20 cellular contexts compared by ENCODE assay signal in the genomic region with DNA sequence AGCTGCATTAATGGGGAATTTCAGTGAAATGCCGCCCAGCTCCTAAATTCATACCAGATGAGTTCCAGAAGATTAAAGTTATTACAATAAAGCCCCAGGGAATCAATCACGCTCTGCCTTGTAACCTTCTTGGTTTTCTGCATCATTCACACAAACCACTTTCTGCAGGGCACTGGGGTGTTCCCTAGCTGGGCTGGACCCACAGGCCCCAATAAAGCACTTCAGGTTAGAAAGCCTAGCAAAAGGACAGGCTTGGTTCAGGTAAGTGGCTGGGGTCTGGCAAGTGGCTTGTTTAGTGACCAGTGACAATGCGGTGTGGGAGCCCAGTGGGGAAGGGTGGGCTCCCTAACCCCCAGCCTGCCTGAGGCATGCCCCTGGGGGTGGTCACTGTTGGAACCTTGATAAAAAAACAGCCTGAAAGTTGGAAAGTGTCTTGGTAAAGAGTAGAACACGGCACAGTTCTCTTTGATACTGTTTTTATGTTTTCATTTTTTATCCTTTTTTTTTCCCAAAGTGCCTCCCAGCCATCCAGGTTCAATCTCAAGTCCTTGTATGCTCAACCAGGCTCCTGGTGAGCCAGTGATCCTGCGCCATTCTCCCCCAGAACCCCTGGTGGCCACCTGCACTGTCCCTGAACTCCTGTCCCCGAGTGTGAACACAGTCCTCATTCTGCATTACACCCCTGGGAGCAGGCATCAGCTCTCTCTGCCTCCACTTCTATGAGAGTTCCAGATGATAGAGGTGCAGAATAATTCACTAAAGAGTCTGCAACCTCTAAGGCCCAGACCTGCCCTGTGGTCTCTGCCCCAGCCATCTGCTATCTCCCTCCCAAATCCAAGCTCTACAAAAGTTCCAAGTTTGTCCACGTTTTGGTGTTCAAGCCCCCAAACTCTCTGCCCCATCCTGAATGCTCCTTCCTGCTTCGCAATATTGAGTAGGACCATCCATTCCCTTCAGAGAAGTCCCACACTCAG. TPM values are rescaled to one million over a fixed set of nuclear protein-coding genes. Genes with fewer than 3 reads are reported as not detected.
DNase-seq lines count a peak whose midpoint lies in the region; ATAC-seq and TF ChIP-seq lines count a peak whose summit lies in the region.
"Had no signal": no experiment of that assay in that cellular context is flagged by ENCODE, and none has a peak within 500 bp of the region (broad histone marks: within the 10 kb centered on the region; RNA-seq: fewer than 3 reads in every experiment).

No MANE protein-coding gene starts in this region.

- intact Hi-C loops in MCF 10A (cut with micrococcal nuclease) = no loop called here

- H3K9me3 Mint-ChIP-seq in MCF 10A (ENCODE audit: unreplicated experiment) = no peaks in the 10 kb centered on the region
- H3K9me3 Mint-ChIP-seq: CD4-positive, alpha-beta T cell had no signal

- H3K27me3 Mint-ChIP-seq in MCF 10A (ENCODE audit: insufficient read depth, unreplicated experiment) = peaks cover 20% of the 10 kb centered on the region

- ATAC-seq in HG03095 (IDR thresholded peaks at IDR 0.05; ENCODE audit: unreplicated experiment) (no peak), GM21528 (IDR thresholded peaks at IDR 0.05; ENCODE audit: low FRiP score, unreplicated experiment) (no peak)
- ATAC-seq: activated CD4-positive, alpha-beta T cell treated with anti-CD3 and anti-CD28 coated beads for 36 hours had no signal

- TF ChIP-seq CTCF in MCF 10A (IDR thresholded peaks at IDR 0.05; ENCODE audit: unreplicated experiment) = no peak

- no peaks in the 10 kb centered on the region for H3K4me1 Mint-ChIP-seq in MCF 10A (ENCODE audit: insufficient read depth, unreplicated experiment)
- H3K4me1 Mint-ChIP-seq: activated CD4-positive, alpha-beta T cell treated with anti-CD3 and anti-CD28 coated beads for 36 hours had no signal

- BruUV-seq in MCF 10A (replicated peaks; lab: Mats Ljungman, UMichigan) = no TSS peak

- POLR2A ChIA-PET in MCF 10A (lab: Yijun Ruan, JAX) = interaction anchor here (0.8 kb wide), 1 partner anchor 673 kb away, joined by 3 read pairs; no protein-coding TSS in a partner anchor

- H3K27ac Mint-ChIP-seq in MCF 10A (ENCODE audit: low read depth, unreplicated experiment) = no peak overlapping the region
- H3K27ac Mint-ChIP-seq: activated CD4-positive, alpha-beta T cell treated with anti-CD3 and anti-CD28 coated beads for 36 hours; CD4-positive, alpha-beta T cell had no signal

- H3K4me3 Mint-ChIP-seq in MCF 10A (ENCODE audit: unreplicated experiment) = no peak overlapping the region
- H3K4me3 Mint-ChIP-seq: activated CD4-positive, alpha-beta T cell treated with anti-CD3 and anti-CD28 coated beads for 36 hours; CD4-positive, alpha-beta T cell had no signal

- DNase-seq in activated effector memory CD4-positive, alpha-beta T cell treated with anti-CD3 and anti-CD28 coated beads, Interleukin-2, amount 50 U/mL, for 16 hours = peak; percentile 13
- DNase-seq in activated effector memory CD4-positive, alpha-beta T cell treated with Interleukin-2 at 50 U/mL for 16 hours = no peak
- DNase-seq in M059J (ENCODE audit: low read depth) = peak; percentile 71
- peak; percentile 51 for DNase-seq in fibroblast of the conjunctiva (ENCODE audit: low read depth)
- DNase-seq in stromal cell of bone marrow (ENCODE audit: low read depth) = peak; percentile 28
- DNase-seq in MCF 10A (ENCODE audit: unreplicated experiment) = no peak
- DNase-seq: activated CD4-positive, alpha-beta T cell treated with anti-CD3 and anti-CD28 coated beads for 36 hours; activated gamma-delta T cell; amygdala; CD4-positive, alpha-beta T cell; central memory CD4-positive, alpha-beta T cell; DMS153; effector CD8-positive, alpha-beta T cell; NCI-H2081; stomach; uterus had no signal

- no peaks in the 10 kb centered on the region for H3K36me3 Mint-ChIP-seq in MCF 10A (ENCODE audit: insufficient read depth, unreplicated experiment)

- CTCF ChIA-PET in MCF 10A (lab: Yijun Ruan, JAX) = no interaction called here

RNA-seq across cellular contexts. Expression of a gene that starts 14.9 kb away (rescaled TPM):
- 0.81 and 0.96 TPM in 2 replicates for total RNA-seq in M059J (2014; rRNA removed; shearing (Covaris generic))
- total RNA-seq in MCF 10A (2022) = not detected in 2 replicates
- total RNA-seq: A172; activated CD4-positive, alpha-beta T cell treated with anti-CD3 and anti-CD28 coated beads for 36 hours; CD4-positive, alpha-beta T cell; NCI-H460 had no signal

Comparison
In these comparisons a context has a peak if more than half of its experiments do, and no peak if none do; other contexts are left out.
1. DNase-seq: peak in activated effector memory CD4-positive, alpha-beta T cell treated with anti-CD3 and anti-CD28 coated beads, Interleukin-2, amount 50 U/mL, for 16 hours (single experiment), M059J (single experiment), fibroblast of the conjunctiva (single experiment) and stromal cell of bone marrow (single experiment); none in activated effector memory CD4-positive, alpha-beta T cell treated with Interleukin-2 at 50 U/mL for 16 hours (single experiment) and MCF 10A (single experiment).